9 cellular contexts compared by ENCODE assay signal in the genomic region with DNA sequence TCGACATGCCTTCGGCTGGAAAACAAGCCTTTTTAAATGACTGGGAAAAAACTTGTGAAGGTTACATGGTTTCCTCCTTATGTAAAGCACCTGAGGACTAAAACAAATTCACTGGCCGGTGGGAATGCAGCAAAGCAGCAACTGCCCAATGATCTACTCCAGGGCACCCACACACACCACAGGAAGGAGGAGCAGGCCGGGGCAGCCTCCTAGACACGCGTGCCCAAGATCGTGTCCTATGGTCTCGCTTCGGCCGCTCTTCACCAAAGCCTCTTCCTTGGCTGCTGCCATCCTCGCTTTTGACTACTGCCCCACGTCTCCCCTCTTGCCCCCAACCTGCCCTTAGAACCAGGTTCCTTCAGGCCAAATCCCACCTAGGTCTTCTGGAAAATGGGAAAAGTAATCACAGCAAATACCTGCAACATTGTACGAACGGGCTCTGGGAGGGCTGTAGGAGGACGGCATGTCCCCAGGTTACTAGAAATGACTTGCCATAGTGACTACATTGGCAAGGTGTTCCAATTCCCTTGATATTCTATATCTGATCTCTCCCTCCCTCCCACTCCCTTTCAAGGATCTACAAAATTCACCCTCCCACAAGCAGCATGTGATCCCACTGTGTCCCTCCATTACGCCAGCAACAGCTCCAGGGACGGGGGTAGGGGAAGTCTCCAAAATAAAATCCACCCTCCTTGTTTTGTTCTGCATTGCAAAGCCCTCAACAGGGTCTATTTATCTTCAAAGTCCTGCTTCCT.
DNase-seq lines count a peak whose midpoint lies in the region; ATAC-seq and TF ChIP-seq lines count a peak whose summit lies in the region.
"Had no signal": no experiment of that assay in that cellular context is flagged by ENCODE, and none has a peak within 500 bp of the region (broad histone marks: within the 10 kb centered on the region; RNA-seq: fewer than 3 reads in every experiment).

No MANE protein-coding gene starts in this region.

- BruUV-seq in A673 (replicated peaks; lab: Mats Ljungman, UMichigan): no TSS peak

- H3K4me1 ChIP-seq in BLaER1 treated with 17β-estradiol and CSF1 and Interleukin-3, amounts not matched to agents 10 nM and 100 nM: peaks cover 85 to 98% (median 93%) of the 10 kb centered on the region in 10 experiments
- peaks cover 99% of the 10 kb centered on the region for H3K4me1 ChIP-seq in OCI-LY3 (ENCODE audit: low read length)
- peaks cover 92 to 100% (median 100%) of the 10 kb centered on the region in 4 donors for H3K4me1 ChIP-seq in esophagus muscularis mucosa
- H3K4me1 ChIP-seq in trophoblast cell (ENCODE audit: control insufficient read depth in 1 of 2, insufficient read depth in 2 of 2, low read length in 2 of 2): peaks cover 37 to 49% of the 10 kb centered on the region in 2 experiments
- H3K4me1 ChIP-seq in A673 (ENCODE audit: insufficient read depth, low read length, poor library complexity, severe bottlenecking): peaks cover 18% of the 10 kb centered on the region

- no peaks in the 10 kb centered on the region for H3K27me3 ChIP-seq in BLaER1 treated with 17β-estradiol and CSF1 and Interleukin-3, amounts not matched to agents 10 nM and 100 nM
- no peaks in the 10 kb centered on the region for H3K27me3 ChIP-seq in OCI-LY3 (ENCODE audit: low read depth, low read length)
- no peaks in the 10 kb centered on the region for H3K27me3 ChIP-seq in esophagus muscularis mucosa
- H3K27me3 ChIP-seq in trophoblast cell (ENCODE audit: insufficient read depth, low read length): no peaks in the 10 kb centered on the region
- no peaks in the 10 kb centered on the region for H3K27me3 ChIP-seq in A673 (replicated peaks; ENCODE audit: insufficient read depth, low read depth, low read length, poor library complexity)

- peak overlapping the region; percentile 42 for H2BK12ac ChIP-seq in trophoblast cell (ENCODE audit: low read length)

- POLR2A ChIA-PET in A673 (lab: Charles Lee; ENCODE audit: low non-redundant PET): no interaction called here

- no peak overlapping the region; a peak in 1 of 20 replicates for H3K4me3 ChIP-seq in BLaER1 treated with 17β-estradiol and CSF1 and Interleukin-3, amounts not matched to agents 10 nM and 100 nM
- no peak overlapping the region for H3K4me3 ChIP-seq in OCI-LY3 (ENCODE audit: low read length)
- H3K4me3 ChIP-seq in esophagus muscularis mucosa: peak overlapping the region; percentile 48 to 62 (median 59)
- H3K4me3 ChIP-seq in trophoblast cell (ENCODE audit: low read depth, low read length): no peak overlapping the region
- no peak overlapping the region for H3K4me3 ChIP-seq in A673 (ENCODE audit: low read depth, low read length, poor library complexity, severe bottlenecking)

- peak overlapping the region; percentile 9 for H3K4ac ChIP-seq in trophoblast cell (ENCODE audit: low read depth, low read length)

- CTCF ChIA-PET in A673 (lab: Charles Lee): no interaction called here

- peak overlapping the region; percentile 16 for H2AK5ac ChIP-seq in trophoblast cell (ENCODE audit: low read length)

- peak overlapping the region; percentile 40 for H3K18ac ChIP-seq in trophoblast cell (ENCODE audit: low read length)

- H3K23ac ChIP-seq in trophoblast cell (ENCODE audit: low read length): no peak overlapping the region

- H4K91ac ChIP-seq in trophoblast cell (ENCODE audit: low read depth, low read length): peak overlapping the region; percentile 62

- WGBS in esophagus muscularis mucosa: 70% methylated on average over 17 of the region's 17 CpGs
- WGBS in trophoblast cell (ENCODE audit: extremely low coverage, insufficient coverage, insufficient read length): no CpG with 5 or more reads among the region's 17 CpGs

- intact Hi-C loops in esophagus muscularis mucosa (cut with DNase I) (no loop called here), A673 (cut with micrococcal nuclease; ENCODE audit: unreplicated experiment) (no loop called here)

- peaks cover 4 to 46% (median 26%) of the 10 kb centered on the region in 11 experiments; a peak in 20 of 22 replicates for H3K36me3 ChIP-seq in BLaER1 treated with 17β-estradiol and CSF1 and Interleukin-3, amounts not matched to agents 10 nM and 100 nM
- H3K36me3 ChIP-seq in OCI-LY3 (replicated peaks; ENCODE audit: low read depth, low read length) (peaks cover 20% of the 10 kb centered on the region), esophagus muscularis mucosa (peaks cover 0 to 9% (median 3%) of the 10 kb centered on the region in 4 donors), trophoblast cell (ENCODE audit: control insufficient read depth in 1 of 2, insufficient read depth in 2 of 2, low read length in 2 of 2) (peaks cover 2 to 15% of the 10 kb centered on the region in 2 experiments), A673 (ENCODE audit: insufficient read depth, low read length, poor library complexity, severe bottlenecking) (no peaks in the 10 kb centered on the region)

- peak overlapping the region in 10 of 11 experiments; percentile 67 to 92 (median 88); a peak in 19 of 22 replicates for H3K27ac ChIP-seq in BLaER1 treated with 17β-estradiol and CSF1 and Interleukin-3, amounts not matched to agents 10 nM and 100 nM
- H3K27ac ChIP-seq in OCI-LY3 (ENCODE audit: low read length) (peak overlapping the region; percentile 94), esophagus muscularis mucosa (replicated peaks in 1 of 4) (peak overlapping the region; percentile 91 to 96 (median 92)), trophoblast cell (ENCODE audit: low read depth, low read length) (peak overlapping the region; percentile 40), A673 (ENCODE audit: low read depth, low read length, poor library complexity, severe bottlenecking) (no peak overlapping the region)

- TF ChIP-seq CTCF in OCI-LY3 (IDR thresholded peaks at IDR 0.05; ENCODE audit: low read depth, low read length) (no peak), esophagus muscularis mucosa (IDR thresholded peaks at IDR 0.05) (no peak), A673 (conservative IDR thresholded peaks at IDR 0.05; ENCODE audit: low read depth, low read length) (no peak)

- peaks cover 0 to 97% (median 0%) of the 10 kb centered on the region in 11 experiments; a peak in 9 of 22 replicates for H4K20me1 ChIP-seq in BLaER1 treated with 17β-estradiol and CSF1 and Interleukin-3, amounts not matched to agents 10 nM and 100 nM
- no peaks in the 10 kb centered on the region for H4K20me1 ChIP-seq in OCI-LY3 (ENCODE audit: insufficient read depth, low read length)

- H2AFZ ChIP-seq in OCI-LY3 (ENCODE audit: low read depth, low read length): no peak overlapping the region
- peak overlapping the region; percentile 24 for H2AFZ ChIP-seq in trophoblast cell (ENCODE audit: insufficient read depth, low read length, poor library complexity)

- peak overlapping the region; percentile 75 to 94 (median 93) for H3K4me2 ChIP-seq in BLaER1 treated with 17β-estradiol and CSF1 and Interleukin-3, amounts not matched to agents 10 nM and 100 nM
- H3K4me2 ChIP-seq in OCI-LY3 (ENCODE audit: low read length) (peak overlapping the region; percentile 86; the same call in 1 of the 2 replicates), trophoblast cell (ENCODE audit: low read length) (no peak overlapping the region)

- peak overlapping the region; percentile 48 for H2BK120ac ChIP-seq in trophoblast cell (ENCODE audit: insufficient read depth, low read length, poor library complexity)

- peak overlapping the region; percentile 49 for H2BK5ac ChIP-seq in trophoblast cell (ENCODE audit: low read depth, low read length, poor library complexity)

- no peak for DNase-seq in esophagus muscularis mucosa (ENCODE audit: extremely low spot score)
- DNase-seq in trophoblast cell: no peak
- no peak for DNase-seq in GM03348 (ENCODE audit: low spot score)
- no peak for DNase-seq in A673 (ENCODE audit: low spot score)
- DNase-seq: NCI-H1436 had no signal

- no peak overlapping the region for H4K12ac ChIP-seq in trophoblast cell (ENCODE audit: low read depth, low read length)

- H3K9ac ChIP-seq in BLaER1 treated with 17β-estradiol and CSF1 and Interleukin-3, amounts not matched to agents 10 nM and 100 nM: peak overlapping the region in 10 of 11 experiments; percentile 15 to 78 (median 75); a peak in 16 of 22 replicates
- H3K9ac ChIP-seq in OCI-LY3 (ENCODE audit: low read length): peak overlapping the region; percentile 83
- no peak overlapping the region for H3K9ac ChIP-seq in trophoblast cell (ENCODE audit: low read length)

- TF ChIP-seq POLR2A in esophagus muscularis mucosa (IDR thresholded peaks at IDR 0.05; ENCODE audit: low read depth): no peak

- no peaks in the 10 kb centered on the region for H3K9me3 ChIP-seq in BLaER1 treated with 17β-estradiol and CSF1 and Interleukin-3, amounts not matched to agents 10 nM and 100 nM (replicated peaks in 1 of 11)
- H3K9me3 ChIP-seq in OCI-LY3 (ENCODE audit: insufficient read depth, low read length) (no peaks in the 10 kb centered on the region), esophagus muscularis mucosa (no peaks in the 10 kb centered on the region), trophoblast cell (ENCODE audit: insufficient read depth, low read depth, low read length) (no peaks in the 10 kb centered on the region), A673 (ENCODE audit: low read depth, low read length, poor library complexity, severe bottlenecking) (no peaks in the 10 kb centered on the region)

- peaks cover 35% of the 10 kb centered on the region for H3K79me1 ChIP-seq in trophoblast cell (ENCODE audit: low read length)

- peaks cover 40% of the 10 kb centered on the region for H3K79me2 ChIP-seq in OCI-LY3 (ENCODE audit: low read length)
- H3K79me2 ChIP-seq in trophoblast cell (ENCODE audit: control insufficient read depth, insufficient read depth, low read length, poor library complexity): peaks cover 8% of the 10 kb centered on the region

- no peak for ATAC-seq in HG03045 (IDR thresholded peaks at IDR 0.05; ENCODE audit: unreplicated experiment)
- ATAC-seq in HG03378 (IDR thresholded peaks at IDR 0.05; ENCODE audit: unreplicated experiment): no peak

- TF ChIP-seq EP300 in esophagus muscularis mucosa (IDR thresholded peaks at IDR 0.05): no peak

- peak overlapping the region; percentile 17 for H4K8ac ChIP-seq in trophoblast cell (ENCODE audit: low read depth, low read length)

- H3K14ac ChIP-seq in trophoblast cell (ENCODE audit: low read length): peak overlapping the region; percentile 31

Comparison
In these comparisons a context has a peak if more than half of its experiments do, and no peak if none do; other contexts are left out.
1. H3K4me3 ChIP-seq: peak in esophagus muscularis mucosa (4 of 4); none in BLaER1 treated with 17β-estradiol and CSF1 and Interleukin-3, amounts not matched to agents 10 nM and 100 nM (0 of 10), OCI-LY3 (single experiment), trophoblast cell (single experiment) and A673 (single experiment).